8 cellular contexts compared by ENCODE assay signal in genomic region chr16:2473999-2474876, GRCh38. TPM values are rescaled to one million over a fixed set of nuclear protein-coding genes. Genes with fewer than 3 reads are reported as not detected.
DNase-seq lines count a peak whose midpoint lies in the region; ATAC-seq lines count a peak whose summit lies in the region.

No MANE protein-coding gene starts in this region.

- H3K4me1 ChIP-seq in CD4-positive, CD25-positive, alpha-beta regulatory T cell (ENCODE audit: control insufficient read depth, insufficient read depth, low read length, poor library complexity, severe bottlenecking) = peaks cover 46% of the 10 kb centered on the region
- peaks cover 16 to 23% of the 10 kb centered on the region in 2 donors for H3K4me1 ChIP-seq in mucosa of rectum (ENCODE audit: control insufficient read depth in 2 of 2, insufficient read depth in 2 of 2, low read length in 2 of 2)

- peak; percentile 78 to 79 for ATAC-seq in CD4-positive, CD25-positive, alpha-beta regulatory T cell (ENCODE audit: low read depth in 2 of 2)
- ATAC-seq in GM21529 (IDR thresholded peaks at IDR 0.05; ENCODE audit: unreplicated experiment) (peak; percentile 32), HG03097 (IDR thresholded peaks at IDR 0.05; ENCODE audit: low FRiP score, unreplicated experiment) (no peak)

- no peak overlapping the region for H3K4me3 ChIP-seq in CD4-positive, CD25-positive, alpha-beta regulatory T cell (ENCODE audit: low read depth, low read length)
- H3K4me3 ChIP-seq in mucosa of rectum (ENCODE audit: low read length in 2 of 2) = peak overlapping the region; percentile 74

- H3K27ac ChIP-seq in CD4-positive, CD25-positive, alpha-beta regulatory T cell (ENCODE audit: insufficient read depth, low read length, poor library complexity, severe bottlenecking) = peak overlapping the region; percentile 14
- peak overlapping the region; percentile 50 to 68 for H3K27ac ChIP-seq in mucosa of rectum (ENCODE audit: low read depth in 2 of 2, low read length in 2 of 2)

- H3K4me3 Mint-ChIP-seq in CD4-positive, CD25-positive, alpha-beta regulatory T cell = peak overlapping the region; percentile 63 to 88 (median 72)
- H3K4me3 Mint-ChIP-seq in stimulated activated naive CD8-positive, alpha-beta T cell treated with anti-CD3 and anti-CD28 coated beads, Interleukin-15, Interleukin-2, amounts not matched to agents 100 ng/mL and 50 ng/mL, for 24 hours = peak overlapping the region; percentile 79

- H3K4me1 Mint-ChIP-seq in CD4-positive, CD25-positive, alpha-beta regulatory T cell = peaks cover 0 to 30% (median 8%) of the 10 kb centered on the region in 4 donors
- peaks cover 19% of the 10 kb centered on the region for H3K4me1 Mint-ChIP-seq in stimulated activated naive CD8-positive, alpha-beta T cell treated with anti-CD3 and anti-CD28 coated beads, Interleukin-15, Interleukin-2, amounts not matched to agents 100 ng/mL and 50 ng/mL, for 24 hours (ENCODE audit: low read depth)

- peaks cover 25% of the 10 kb centered on the region for H3K27me3 Mint-ChIP-seq in CD4-positive, CD25-positive, alpha-beta regulatory T cell
- peaks cover 20% of the 10 kb centered on the region for H3K27me3 Mint-ChIP-seq in stimulated activated naive CD8-positive, alpha-beta T cell treated with anti-CD3 and anti-CD28 coated beads, Interleukin-15, Interleukin-2, amounts not matched to agents 100 ng/mL and 50 ng/mL, for 24 hours

- H3K9me3 Mint-ChIP-seq in CD4-positive, CD25-positive, alpha-beta regulatory T cell = no peaks in the 10 kb centered on the region
- no peaks in the 10 kb centered on the region for H3K9me3 Mint-ChIP-seq in stimulated activated naive CD8-positive, alpha-beta T cell treated with anti-CD3 and anti-CD28 coated beads, Interleukin-15, Interleukin-2, amounts not matched to agents 100 ng/mL and 50 ng/mL, for 24 hours

- peak overlapping the region; percentile 52 to 79 for H3K9ac ChIP-seq in mucosa of rectum (ENCODE audit: low read depth in 1 of 2, low read length in 2 of 2)

- peak; percentile 40 to 68 (median 60) for DNase-seq in CD4-positive, CD25-positive, alpha-beta regulatory T cell
- DNase-seq in NCI-H2227 (lab: John Stamatoyannopoulos, UW; ENCODE audit: unreplicated experiment) (peak; percentile 60), epidermal melanocyte (ENCODE audit: insufficient read length, low spot score) (peak; percentile 68)
- DNase-seq in activated CD8-positive, alpha-beta memory T cell treated with anti-CD3 and anti-CD28 coated beads for 24 hours = peak; percentile 86

- peaks cover 12% of the 10 kb centered on the region for H3K27me3 ChIP-seq in CD4-positive, CD25-positive, alpha-beta regulatory T cell (ENCODE audit: control insufficient read depth, insufficient read depth, low read length)
- H3K27me3 ChIP-seq in mucosa of rectum (ENCODE audit: control insufficient read depth in 2 of 2, insufficient read depth in 2 of 2, low read length in 2 of 2) = peaks cover 28 to 36% of the 10 kb centered on the region in 2 donors

- no peaks in the 10 kb centered on the region for H3K36me3 ChIP-seq in CD4-positive, CD25-positive, alpha-beta regulatory T cell (ENCODE audit: control insufficient read depth, insufficient read depth, low read length)
- H3K36me3 ChIP-seq in mucosa of rectum (ENCODE audit: control insufficient read depth in 2 of 2, insufficient read depth in 2 of 2, low read length in 2 of 2) = no peaks in the 10 kb centered on the region

- no peak overlapping the region for H3K27ac Mint-ChIP-seq in CD4-positive, CD25-positive, alpha-beta regulatory T cell
- H3K27ac Mint-ChIP-seq in stimulated activated naive CD8-positive, alpha-beta T cell treated with anti-CD3 and anti-CD28 coated beads, Interleukin-15, Interleukin-2, amounts not matched to agents 100 ng/mL and 50 ng/mL, for 24 hours = no peak overlapping the region

- H3K9me3 ChIP-seq in CD4-positive, CD25-positive, alpha-beta regulatory T cell (ENCODE audit: control insufficient read depth in 2 of 2, low read length in 2 of 2) = no peaks in the 10 kb centered on the region
- H3K9me3 ChIP-seq in mucosa of rectum (ENCODE audit: control insufficient read depth in 2 of 2, low read length in 2 of 2) = no peaks in the 10 kb centered on the region

- H3K36me3 Mint-ChIP-seq in CD4-positive, CD25-positive, alpha-beta regulatory T cell = peaks cover 3% of the 10 kb centered on the region
- no peaks in the 10 kb centered on the region for H3K36me3 Mint-ChIP-seq in stimulated activated naive CD8-positive, alpha-beta T cell treated with anti-CD3 and anti-CD28 coated beads, Interleukin-15, Interleukin-2, amounts not matched to agents 100 ng/mL and 50 ng/mL, for 24 hours (ENCODE audit: low read depth)

RNA-seq across cellular contexts. Expression of gene TBC1D24, which starts 0.7 kb away (rescaled TPM):
- 5.8 TPM for total RNA-seq in CD4-positive, CD25-positive, alpha-beta regulatory T cell
- 1 to 10 TPM in 3 of 4 donors, under 1 TPM in 1; 0.84 to 1.6 (median 1.2) TPM for polyA plus RNA-seq in CD4-positive, CD25-positive, alpha-beta regulatory T cell

RNA-seq across cellular contexts. Expression of gene NTN3, which starts 3.1 kb away (rescaled TPM):
- not detected for total RNA-seq in CD4-positive, CD25-positive, alpha-beta regulatory T cell
- polyA plus RNA-seq in CD4-positive, CD25-positive, alpha-beta regulatory T cell = not detected

RNA-seq across cellular contexts. Expression of gene TEDC2, which starts 14.3 kb away (rescaled TPM):
- not detected for total RNA-seq in CD4-positive, CD25-positive, alpha-beta regulatory T cell
- polyA plus RNA-seq in CD4-positive, CD25-positive, alpha-beta regulatory T cell = 1 to 10 TPM in 1 of 4 donors, under 1 TPM in 2, not detected in 1; 0.41 to 1.4 (median 0.67) TPM

RNA-seq across cellular contexts. Expression of gene ATP6V0C, which starts 39.5 kb away (rescaled TPM):
- total RNA-seq in CD4-positive, CD25-positive, alpha-beta regulatory T cell = 188 TPM
- 10 to 100 TPM; 62.1 to 83.4 (median 68.6) TPM for polyA plus RNA-seq in CD4-positive, CD25-positive, alpha-beta regulatory T cell

RNA-seq across cellular contexts. Expression of gene CCNF, which starts 45.0 kb away (rescaled TPM):
- 6.8 TPM for total RNA-seq in CD4-positive, CD25-positive, alpha-beta regulatory T cell
- polyA plus RNA-seq in CD4-positive, CD25-positive, alpha-beta regulatory T cell = 1 to 10 TPM; 3.3 to 6.9 (median 5.8) TPM
